Comparison of ENCODE assay signal across 8 cellular contexts in genomic region chr3:17195192-17195611, GRCh38.
A peak's percentile ranks its signal among the peaks of the same experiment; 100 is the strongest.
DNase-seq lines count a peak whose midpoint lies in the region; ATAC-seq and TF ChIP-seq lines count a peak whose summit lies in the region.
"Had no signal": no experiment of that assay in that cellular context is flagged by ENCODE, and none has a peak within 500 bp of the region (broad histone marks: within the 10 kb centered on the region; RNA-seq: fewer than 3 reads in every experiment).

No MANE protein-coding gene starts in this region.

- peak; percentile 29 for DNase-seq in activated CD4-positive, CD25-positive, alpha-beta regulatory T cell treated with anti-CD3 and anti-CD28 coated beads, Interleukin-2, amount 50 U/mL, for 72 hours
- peak; percentile 47 for DNase-seq in middle frontal gyrus (ENCODE audit: extremely low spot score, low spot score)
- DNase-seq in tibial nerve (ENCODE audit: low spot score in 2 of 2) = no peak
- DNase-seq in NCI-H2107 treated with DMSO at 0.1 percent for 48 hours (lab: John Stamatoyannopoulos, UW; ENCODE audit: unreplicated experiment) = no peak

- no peak for TF ChIP-seq EP300 in tibial nerve (IDR thresholded peaks at IDR 0.05)

- no peaks in the 10 kb centered on the region for H3K27me3 ChIP-seq in tibial nerve

- ATAC-seq in GM18502 (IDR thresholded peaks at IDR 0.05; ENCODE audit: poor library complexity, unreplicated experiment) = peak; percentile 93
- ATAC-seq in GM19468 (IDR thresholded peaks at IDR 0.05; ENCODE audit: extremely low read depth, unreplicated experiment) = peak; percentile 83
- peak; percentile 90 for ATAC-seq in HG03442 (IDR thresholded peaks at IDR 0.05; ENCODE audit: unreplicated experiment)

- peaks cover 0 to 19% (median 5%) of the 10 kb centered on the region in 4 donors for H3K4me1 ChIP-seq in tibial nerve

- no peak overlapping the region for H3K27ac ChIP-seq in tibial nerve

- H3K36me3 ChIP-seq in tibial nerve = peaks cover 0 to 10% (median 0%) of the 10 kb centered on the region in 3 donors

- TF ChIP-seq CTCF in tibial nerve (IDR thresholded peaks at IDR 0.05) = no peak

- H3K4me3 ChIP-seq in tibial nerve = no peak overlapping the region
- H3K4me3 ChIP-seq: lung had no signal

- no peak for TF ChIP-seq POLR2A in tibial nerve (IDR thresholded peaks at IDR 0.05)

- H3K9me3 ChIP-seq in tibial nerve = no peaks in the 10 kb centered on the region

- 24 to 27% methylated on average over 3 of the region's 3 CpGs for WGBS in tibial nerve, 2 donors

Comparison
In these comparisons a context has a peak if more than half of its experiments do, and no peak if none do; other contexts are left out.
1. DNase-seq: peak in activated CD4-positive, CD25-positive, alpha-beta regulatory T cell treated with anti-CD3 and anti-CD28 coated beads, Interleukin-2, amount 50 U/mL, for 72 hours (single experiment) and middle frontal gyrus (single experiment); none in tibial nerve (0 of 2) and NCI-H2107 treated with DMSO at 0.1 percent for 48 hours (single experiment).
2. Peak in every context shown above with its lines, with median percentiles within 50 percentile points of each other: ATAC-seq.